In genomic region chr1:24268555-24268954, GRCh38 we compare ENCODE assay signal across 11 cellular contexts. TPM values are rescaled to one million over a fixed set of nuclear protein-coding genes. Genes with fewer than 3 reads are reported as not detected.
"Had no signal": no experiment of that assay in that cellular context is flagged by ENCODE, and none has a peak within 500 bp of the region (broad histone marks: within the 10 kb centered on the region; RNA-seq: fewer than 3 reads in every experiment).

No MANE protein-coding gene starts in this region.

RNA-seq across cellular contexts. Expression of gene GRHL3, which starts 50.6 kb away (rescaled TPM):
- total RNA-seq: activated naive CD4-positive, alpha-beta T cell treated with anti-CD3 and anti-CD28 coated beads, Interleukin-2, amount 50 U/mL, for 72 hours; activated naive CD8-positive, alpha-beta T cell treated with anti-CD3 and anti-CD28 coated beads for 36 hours; activated T-cell treated with anti-CD3 and anti-CD28 coated beads, Interleukin-2, amount 50 U/mL, for 4 hours; activated T-helper 1 cell treated with anti-CD3 and anti-CD28 coated beads, Interleukin-12 subunit alpha, Interleukin-12 subunit beta, Interleukin-2, Interleukin-4 antibody, amounts not matched to agents 30 ng/mL and 10 ng/mL and 1 ng/mL, durations not matched to agents 14 hours and 24 hours and 36 hours; activated T-helper 17 cell treated with anti-CD3 and anti-CD28 coated beads, Interleukin-2, amount 50 U/mL, for 72 hours; activated T-helper 2 cell treated with anti-CD3 and anti-CD28 coated beads, Interferon-gamma antibody, Interleukin-2, Interleukin-4, amounts not matched to agents 10 μg/mL and 5 μg/mL and 100 μg/mL, durations not matched to agents 14 hours and 24 hours and 36 hours; aorta; ascending aorta; body of pancreas; cardiac septum had no signal
- polyA plus RNA-seq: cardiac muscle cell had no signal
